Comparison of ENCODE assay signal across 13 cellular contexts in the genomic region with DNA sequence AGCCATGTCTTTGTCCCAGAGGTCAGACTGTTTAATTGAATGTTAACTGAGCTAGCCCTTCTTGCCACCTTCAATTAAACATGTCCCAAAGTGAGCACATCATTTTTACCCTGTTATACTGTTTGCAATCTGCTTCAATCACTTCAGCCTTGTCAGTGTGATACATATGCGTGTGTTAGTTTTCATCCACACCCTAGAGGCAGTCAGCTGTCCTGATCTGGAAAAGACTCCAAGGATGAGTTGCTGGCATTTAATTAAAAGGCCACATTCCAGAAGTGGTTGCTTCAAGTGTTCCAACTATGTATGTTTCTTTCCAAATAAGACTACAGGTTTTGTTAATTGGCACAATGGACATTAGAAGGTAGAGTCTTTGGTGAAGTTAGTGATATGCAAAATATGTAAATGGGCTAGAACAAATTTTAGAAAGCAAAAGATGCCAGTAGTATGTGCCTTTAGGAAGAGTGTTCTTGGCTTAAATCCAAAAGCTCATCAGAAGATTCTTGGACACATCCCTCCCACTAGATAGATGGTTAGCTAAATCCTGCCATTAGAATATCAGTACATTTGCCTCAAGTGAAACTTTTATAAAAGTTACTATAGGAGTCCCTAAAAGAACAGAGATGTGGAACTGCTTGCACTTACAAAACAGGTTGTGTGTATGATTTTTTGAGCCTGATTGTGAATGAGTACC.
"Had no signal": no experiment of that assay in that cellular context is flagged by ENCODE, and none has a peak within 500 bp of the region (broad histone marks: within the 10 kb centered on the region; RNA-seq: fewer than 3 reads in every experiment).

No MANE protein-coding gene starts in this region.

- H3K27me3 Mint-ChIP-seq: activated CD4-positive, alpha-beta T cell treated with anti-CD3 and anti-CD28 coated beads, Interleukin-2, amount 10 ng/mL, durations not matched to agents 7 days and 5 days; effector memory CD8-positive, alpha-beta T cell; stimulated activated memory B cell treated with anti-CD40 and anti-IgM and Interleukin-4, amounts not matched to agents 10 μg/mL and 1 μg/mL and 100 μg/mL, for 72 hours had no signal

- H3K36me3 ChIP-seq: pancreas, tibial artery had no signal

- H3K4me3 ChIP-seq: pancreas, tibial artery had no signal

- H3K36me3 Mint-ChIP-seq: stimulated activated memory B cell treated with anti-CD40 and anti-IgM and Interleukin-4, amounts not matched to agents 10 μg/mL and 1 μg/mL and 100 μg/mL, for 72 hours had no signal

- DNase-seq: activated CD4-positive, alpha-beta T cell treated with anti-CD3 and anti-CD28 coated beads, Interleukin-2, amount 10 ng/mL, durations not matched to agents 7 days and 5 days; activated CD8-positive, alpha-beta memory T cell treated with anti-CD3 and anti-CD28 coated beads, Interleukin-2, amount 50 U/mL, for 48 hours; activated gamma-delta T cell treated with Interleukin-2 at 50 U/mL for 16 hours; aorta; dermis blood vessel endothelial cell; effector memory CD8-positive, alpha-beta T cell; hypothalamus; left colon; pancreas; stimulated activated CD4-positive, alpha-beta T cell treated with anti-CD3 and anti-CD28 coated beads, Interleukin-2, amount 100 ng/mL, for 48 hours; tibial artery had no signal

- H3K27me3 ChIP-seq: pancreas, tibial artery had no signal

- H3K4me1 ChIP-seq: pancreas, tibial artery had no signal

- H3K9me3 ChIP-seq: pancreas had no signal

- H3K4me1 Mint-ChIP-seq: activated CD4-positive, alpha-beta T cell treated with anti-CD3 and anti-CD28 coated beads, Interleukin-2, amount 10 ng/mL, durations not matched to agents 7 days and 5 days; neural crest cell; stimulated activated memory B cell treated with anti-CD40 and anti-IgM and Interleukin-4, amounts not matched to agents 10 μg/mL and 1 μg/mL and 100 μg/mL, for 72 hours had no signal

- ATAC-seq: effector memory CD8-positive, alpha-beta T cell; left colon; pancreas; stimulated activated memory B cell treated with anti-CD40 and anti-IgM and Interleukin-4, amounts not matched to agents 10 μg/mL and 1 μg/mL and 100 μg/mL, for 72 hours had no signal

- H3K9me3 Mint-ChIP-seq: neural crest cell had no signal

- H3K27ac ChIP-seq: pancreas, tibial artery had no signal

- H3K4me3 Mint-ChIP-seq: activated CD4-positive, alpha-beta T cell treated with anti-CD3 and anti-CD28 coated beads, Interleukin-2, amount 10 ng/mL, durations not matched to agents 7 days and 5 days; effector memory CD8-positive, alpha-beta T cell; neural crest cell; stimulated activated memory B cell treated with anti-CD40 and anti-IgM and Interleukin-4, amounts not matched to agents 10 μg/mL and 1 μg/mL and 100 μg/mL, for 72 hours had no signal

- H3K27ac Mint-ChIP-seq: activated CD4-positive, alpha-beta T cell treated with anti-CD3 and anti-CD28 coated beads, Interleukin-2, amount 10 ng/mL, durations not matched to agents 7 days and 5 days; effector memory CD8-positive, alpha-beta T cell; stimulated activated memory B cell treated with anti-CD40 and anti-IgM and Interleukin-4, amounts not matched to agents 10 μg/mL and 1 μg/mL and 100 μg/mL, for 72 hours had no signal
